Comparison of ENCODE assay signal across 8 cellular contexts in the genomic region with DNA sequence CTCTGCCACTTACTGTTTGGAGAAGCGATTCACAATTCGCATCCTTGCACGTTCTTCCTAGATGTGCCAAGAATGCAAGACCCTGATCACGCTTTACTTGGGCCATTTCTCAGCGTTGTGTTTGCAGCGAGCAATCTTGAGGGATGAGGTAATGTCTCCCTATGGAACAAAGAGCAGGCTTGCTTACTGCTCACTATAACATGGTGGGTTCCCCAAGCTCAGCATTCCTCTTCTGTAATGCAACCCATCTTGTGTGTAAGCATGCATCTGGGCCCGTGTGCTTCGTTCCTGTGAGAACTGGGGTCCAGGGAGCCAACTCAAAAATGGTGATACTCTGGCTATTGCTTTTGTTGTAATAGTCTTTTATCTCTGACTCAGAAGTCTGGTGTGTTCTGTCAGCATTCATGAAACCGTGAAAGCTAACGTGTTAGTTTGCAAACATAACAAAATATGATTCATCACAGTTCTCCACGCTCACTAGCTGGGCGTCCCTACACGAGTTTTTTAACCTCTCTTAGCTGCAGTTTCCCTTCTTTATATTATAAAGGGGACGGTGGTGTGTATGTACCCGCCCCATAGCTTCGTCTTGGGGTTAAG. TPM values are rescaled to one million over a fixed set of nuclear protein-coding genes. Genes with fewer than 3 reads are reported as not detected.
DNase-seq lines count a peak whose midpoint lies in the region; ATAC-seq, FAIRE-seq and TF ChIP-seq lines count a peak whose summit lies in the region.

No MANE protein-coding gene starts in this region.

- H3K9me3 Mint-ChIP-seq in activated naive CD4-positive, alpha-beta T cell treated with anti-CD3 and anti-CD28 coated beads for 36 hours = peaks cover 4% of the 10 kb centered on the region
- H3K9me3 Mint-ChIP-seq in astrocyte (ENCODE audit: unreplicated experiment) = peaks cover 4% of the 10 kb centered on the region

- H3K4me3 ChIP-seq in astrocyte (ENCODE audit: insufficient read depth, low read depth, low read length) (peak overlapping the region; percentile 71), kidney epithelial cell (ENCODE audit: low read depth, low read length) (peak overlapping the region; percentile 88)

- no peaks in the 10 kb centered on the region for H3K27me3 Mint-ChIP-seq in activated naive CD4-positive, alpha-beta T cell treated with anti-CD3 and anti-CD28 coated beads for 36 hours (ENCODE audit: low read depth)
- H3K27me3 Mint-ChIP-seq in astrocyte (ENCODE audit: low read depth, unreplicated experiment) = no peaks in the 10 kb centered on the region

- no peaks in the 10 kb centered on the region for H4K20me1 ChIP-seq in astrocyte (ENCODE audit: insufficient read depth, low read length)

- peak; percentile 66 for DNase-seq in activated naive CD4-positive, alpha-beta T cell treated with anti-CD3 and anti-CD28 coated beads for 36 hours
- no peak for DNase-seq in activated naive CD4-positive, alpha-beta T cell treated with Interleukin-2 at 50 U/mL for 16 hours
- DNase-seq in NCI-H1930 (lab: John Stamatoyannopoulos, UW) (peak; percentile 4 to 8), astrocyte (ENCODE audit: low read depth) (peak; percentile 98), kidney epithelial cell (ENCODE audit: low read depth) (peak; percentile 66), T-helper 9 cell (no peak)
- DNase-seq in stimulated activated CD8-positive, alpha-beta memory T cell treated with anti-CD3 and anti-CD28 coated beads, Interleukin-4, amount 100 ng/mL, for 48 hours = peak; percentile 31

- H3K27ac ChIP-seq in astrocyte (ENCODE audit: low read depth, low read length) = peak overlapping the region; percentile 99

- intact Hi-C loops in activated naive CD4-positive, alpha-beta T cell treated with anti-CD3 and anti-CD28 coated beads for 36 hours (cut with micrococcal nuclease) = loop anchor here (1.0 to 10.0 kb wide), 11 partner anchors 88 to 1361 kb away; partner anchors contain the start of genes CCDC18, DIPK1A, DR1 and GFI1

- H3K4me3 Mint-ChIP-seq in activated naive CD4-positive, alpha-beta T cell treated with anti-CD3 and anti-CD28 coated beads for 36 hours = peak overlapping the region; percentile 87
- H3K4me3 Mint-ChIP-seq in astrocyte (ENCODE audit: unreplicated experiment) = peak overlapping the region; percentile 82

- TF ChIP-seq CTCF in astrocyte (IDR thresholded peaks at IDR 0.05; ENCODE audit: insufficient read depth, low read depth, low read length) (no peak), kidney epithelial cell (IDR thresholded peaks at IDR 0.05; ENCODE audit: insufficient read depth, low read length, poor library complexity, severe bottlenecking) (no peak)

- peak; percentile 39 for FAIRE-seq in astrocyte (lab: Jason Lieb, UNC)

- peak overlapping the region; percentile 95 for H2AFZ ChIP-seq in astrocyte (ENCODE audit: low read depth, low read length)

- H3K4me2 ChIP-seq in astrocyte (ENCODE audit: low read length) = peak overlapping the region; percentile 93

- H3K4me1 Mint-ChIP-seq in activated naive CD4-positive, alpha-beta T cell treated with anti-CD3 and anti-CD28 coated beads for 36 hours (ENCODE audit: low read depth) = peaks cover 21% of the 10 kb centered on the region
- H3K4me1 Mint-ChIP-seq in astrocyte (ENCODE audit: low read depth, unreplicated experiment) = peaks cover 21% of the 10 kb centered on the region

- H3K27me3 ChIP-seq in astrocyte (ENCODE audit: insufficient read depth, low read length) (no peaks in the 10 kb centered on the region), kidney epithelial cell (ENCODE audit: control insufficient read depth, insufficient read depth, low read length) (no peaks in the 10 kb centered on the region)

- H3K36me3 Mint-ChIP-seq in activated naive CD4-positive, alpha-beta T cell treated with anti-CD3 and anti-CD28 coated beads for 36 hours (ENCODE audit: low read depth) = peaks cover 2% of the 10 kb centered on the region
- H3K36me3 Mint-ChIP-seq in astrocyte (ENCODE audit: low read depth, unreplicated experiment) = peaks cover 2% of the 10 kb centered on the region

- peak overlapping the region; percentile 92 for H3K27ac Mint-ChIP-seq in activated naive CD4-positive, alpha-beta T cell treated with anti-CD3 and anti-CD28 coated beads for 36 hours
- peak overlapping the region; percentile 100 for H3K27ac Mint-ChIP-seq in astrocyte (ENCODE audit: unreplicated experiment)

- CTCF ChIA-PET in activated naive CD4-positive, alpha-beta T cell treated with anti-CD3 and anti-CD28 coated beads for 36 hours (lab: Charles Lee) = interaction anchor here (0.7 to 5.2 kb wide), 5 partner anchors 101 to 541 kb away, joined by 3 to 101 read pairs (median 4); no protein-coding TSS in a partner anchor

- ATAC-seq in HG02571 (IDR thresholded peaks at IDR 0.05; ENCODE audit: unreplicated experiment) = peak; percentile 11

- peak overlapping the region; percentile 93 for H3K9ac ChIP-seq in astrocyte (ENCODE audit: low read length)

- H3K36me3 ChIP-seq in astrocyte (ENCODE audit: insufficient read depth, low read length) (no peaks in the 10 kb centered on the region), kidney epithelial cell (ENCODE audit: control insufficient read depth, insufficient read depth, low read length) (no peaks in the 10 kb centered on the region)

- no peaks in the 10 kb centered on the region for H3K79me2 ChIP-seq in astrocyte (ENCODE audit: insufficient read depth, low read length)

- H3K9me3 ChIP-seq in astrocyte (ENCODE audit: insufficient read depth, low read depth, low read length) = no peaks in the 10 kb centered on the region

- H3K4me1 ChIP-seq in astrocyte (ENCODE audit: insufficient read depth, low read length) = peaks cover 25% of the 10 kb centered on the region

RNA-seq across cellular contexts. Expression of gene DNTTIP2, which starts 33.4 kb away (rescaled TPM):
- total RNA-seq in activated naive CD4-positive, alpha-beta T cell treated with anti-CD3 and anti-CD28 coated beads for 36 hours = 10 to 100 TPM; 58.5 to 64.5 TPM
- total RNA-seq in astrocyte = 47.5 and 55.3 TPM in 2 replicates
- total RNA-seq in kidney epithelial cell = 46.5 and 48.2 TPM in 2 replicates

Comparison
In these comparisons a context has a peak if more than half of its experiments do, and no peak if none do; other contexts are left out.
1. DNase-seq: peak in activated naive CD4-positive, alpha-beta T cell treated with anti-CD3 and anti-CD28 coated beads for 36 hours (single experiment), NCI-H1930 (2 of 2), astrocyte (single experiment), kidney epithelial cell (single experiment) and stimulated activated CD8-positive, alpha-beta memory T cell treated with anti-CD3 and anti-CD28 coated beads, Interleukin-4, amount 100 ng/mL, for 48 hours (single experiment); none in activated naive CD4-positive, alpha-beta T cell treated with Interleukin-2 at 50 U/mL for 16 hours (single experiment) and T-helper 9 cell (single experiment).